ENCODE assay signal across 30 cellular contexts in genomic region chr3:67196677-67197076, GRCh38.
"Had no signal": no experiment of that assay in that cellular context is flagged by ENCODE, and none has a peak within 500 bp of the region (broad histone marks: within the 10 kb centered on the region; RNA-seq: fewer than 3 reads in every experiment).

No MANE protein-coding gene starts in this region.

- H3K27me3 ChIP-seq: foreskin keratinocyte, gastroesophageal sphincter, heart right ventricle, left lung, right atrium auricular region, stomach, thyroid gland, vagina had no signal

- H3K4me3 ChIP-seq: gastroesophageal sphincter, heart right ventricle, left lung, mucosa of descending colon, prostate gland, right atrium auricular region, smooth muscle cell, stomach, thyroid gland, vagina had no signal

- H3K9me3 ChIP-seq: gastroesophageal sphincter, heart right ventricle, left lung, mucosa of descending colon, prostate gland, right atrium auricular region, stomach, thyroid gland, vagina had no signal

- H3K4me2 ChIP-seq: smooth muscle cell had no signal

- H3K27me3 Mint-ChIP-seq: dendritic cell treated with granulocyte-macrophage colony-stimulating factor and Interleukin-4, amounts not matched to agents 40 ng/mL and 50 ng/mL, for 4 days; naive B cell had no signal

- H3K27ac ChIP-seq: epithelial cell of prostate, foreskin keratinocyte, gastroesophageal sphincter, heart right ventricle, left lung, prostate gland, right atrium auricular region, stomach, thyroid gland, vagina had no signal

- H3K4me3 Mint-ChIP-seq: dendritic cell treated with granulocyte-macrophage colony-stimulating factor and Interleukin-4, amounts not matched to agents 40 ng/mL and 50 ng/mL, for 4 days; endodermal cell; mesothelial cell of epicardium; naive B cell; natural killer cell treated with Interleukin-12 subunit alpha and Interleukin-12 subunit beta and Interleukin-15 and Interleukin-18, amount 100 ng/mL, for 72 hours; stimulated activated effector memory CD8-positive, alpha-beta T cell treated with anti-CD3 and anti-CD28 coated beads, Interleukin-12 subunit alpha, Interleukin-12 subunit beta, amount 100 ng/mL, for 72 hours had no signal

- H3K4me1 Mint-ChIP-seq: endodermal cell; naive B cell; stimulated activated effector memory CD8-positive, alpha-beta T cell treated with anti-CD3 and anti-CD28 coated beads, Interleukin-12 subunit alpha, Interleukin-12 subunit beta, amount 100 ng/mL, for 72 hours had no signal

- H3K9me3 Mint-ChIP-seq: dendritic cell treated with granulocyte-macrophage colony-stimulating factor and Interleukin-4, amounts not matched to agents 40 ng/mL and 50 ng/mL, for 4 days; endodermal cell; mesothelial cell of epicardium; stimulated activated effector memory CD8-positive, alpha-beta T cell treated with anti-CD3 and anti-CD28 coated beads, Interleukin-12 subunit alpha, Interleukin-12 subunit beta, amount 100 ng/mL, for 72 hours had no signal

- DNase-seq: effector CD8-positive, alpha-beta T cell; endodermal cell; foreskin keratinocyte; heart right ventricle; hippocampal formation; left cardiac atrium; left lung; mesenchymal stem cell; mucosa of descending colon; naive B cell; nucleus accumbens; stimulated activated CD4-positive, alpha-beta T cell treated with anti-CD3 and anti-CD28 coated beads, Interleukin-12 subunit alpha, Interleukin-12 subunit beta, amount 100 ng/mL, for 4 hours; stimulated activated CD4-positive, alpha-beta T cell treated with anti-CD3 and anti-CD28 coated beads, Interleukin-1b, Interleukin-23, amount 100 ng/mL, for 48 hours; stimulated activated CD4-positive, alpha-beta T cell treated with anti-CD3 and anti-CD28 coated beads, Interleukin-4, amount 100 ng/mL, for 1 hour; stimulated activated naive CD4-positive, alpha-beta T cell treated with Interleukin-2 at 50 U/mL for 16 hours; stomach; thyroid gland; trophoblast cell had no signal

- H3K36me3 ChIP-seq: gastroesophageal sphincter, heart right ventricle, left lung, prostate gland, right atrium auricular region, stomach, thyroid gland, vagina had no signal

- ATAC-seq: esophagus mucosa; foreskin keratinocyte; gastroesophageal sphincter; heart right ventricle; left cardiac atrium; left lung; mucosa of descending colon; natural killer cell treated with Interleukin-12 subunit alpha and Interleukin-12 subunit beta and Interleukin-15 and Interleukin-18, amount 100 ng/mL, for 72 hours; sciatic nerve; stimulated activated effector memory CD8-positive, alpha-beta T cell treated with anti-CD3 and anti-CD28 coated beads, Interleukin-12 subunit alpha, Interleukin-12 subunit beta, amount 100 ng/mL, for 72 hours had no signal

- H3K36me3 Mint-ChIP-seq: mesothelial cell of epicardium; naive B cell; natural killer cell treated with Interleukin-12 subunit alpha and Interleukin-12 subunit beta and Interleukin-15 and Interleukin-18, amount 100 ng/mL, for 72 hours; stimulated activated effector memory CD8-positive, alpha-beta T cell treated with anti-CD3 and anti-CD28 coated beads, Interleukin-12 subunit alpha, Interleukin-12 subunit beta, amount 100 ng/mL, for 72 hours had no signal

- H3K27ac Mint-ChIP-seq: dendritic cell treated with granulocyte-macrophage colony-stimulating factor and Interleukin-4, amounts not matched to agents 40 ng/mL and 50 ng/mL, for 4 days; endodermal cell; mesothelial cell of epicardium; naive B cell; natural killer cell treated with Interleukin-12 subunit alpha and Interleukin-12 subunit beta and Interleukin-15 and Interleukin-18, amount 100 ng/mL, for 72 hours; stimulated activated effector memory CD8-positive, alpha-beta T cell treated with anti-CD3 and anti-CD28 coated beads, Interleukin-12 subunit alpha, Interleukin-12 subunit beta, amount 100 ng/mL, for 72 hours had no signal
